14 cellular contexts compared by ENCODE assay signal in genomic region chr17:48526986-48527741, GRCh38. TPM values are rescaled to one million over a fixed set of nuclear protein-coding genes. Genes with fewer than 3 reads are reported as not detected.
DNase-seq lines count a peak whose midpoint lies in the region; ATAC-seq, FAIRE-seq and TF ChIP-seq lines count a peak whose summit lies in the region.
"Had no signal": no experiment of that assay in that cellular context is flagged by ENCODE, and none has a peak within 500 bp of the region (broad histone marks: within the 10 kb centered on the region; RNA-seq: fewer than 3 reads in every experiment).

No MANE protein-coding gene starts in this region.

- intact Hi-C loops in lower lobe of right lung (cut with DNase I) = no loop called here

- H2AK5ac ChIP-seq in H1 (ENCODE audit: low read depth, low read length) = no peak overlapping the region

- H3K4me1 Mint-ChIP-seq in activated naive CD4-positive, alpha-beta T cell treated with anti-CD3 and anti-CD28 coated beads, Interleukin-2, amount 50 U/mL, for 24 hours = peaks cover 9% of the 10 kb centered on the region

- H2BK20ac ChIP-seq in H1 (ENCODE audit: low read length) = 0 out of 2 replicates have a peak overlapping the region, but pooled peaks have one; percentile 48

- peaks cover 16% of the 10 kb centered on the region for H3K27me3 Mint-ChIP-seq in activated naive CD4-positive, alpha-beta T cell treated with anti-CD3 and anti-CD28 coated beads, Interleukin-2, amount 50 U/mL, for 24 hours

- H4K91ac ChIP-seq in H1 (replicated peaks; ENCODE audit: insufficient read length, low read length) = peak overlapping the region; percentile 32

- WGBS in H1 (ENCODE audit: extremely low coverage in 1 of 2, insufficient coverage in 1 of 2, insufficient read length in 1 of 2, insufficient replicate concordance in 2 of 2, low coverage in 1 of 2, low lambda C conversion rate in 2 of 2, missing lambda C conversion rate in 1 of 2), 2 experiments = 2% methylated on average over 27 of the region's 56 CpGs; no CpG with 5 or more reads in 1 of the 2 experiments

- peak overlapping the region; percentile 68; the same call in 1 of the 2 replicates for H2BK12ac ChIP-seq in H1 (ENCODE audit: low read depth, low read length)

- H3K9me3 ChIP-seq in H1 (ENCODE audit: insufficient read depth in 2 of 2, low read depth in 1 of 2, low read length in 1 of 2) (no peaks in the 10 kb centered on the region), lower lobe of right lung (no peaks in the 10 kb centered on the region)
- H3K9me3 ChIP-seq: prostate gland, tibial artery had no signal

- 0 out of 4 replicates have a peak, but pooled peaks of 1 of the 2 experiments have one; percentile 2 for TF ChIP-seq RAD21 in H1 (IDR thresholded peaks at IDR 0.05 in 1 of 2, conservative IDR thresholded peaks at IDR 0.05 in 1 of 2; ENCODE audit: low read depth in 2 of 2, low read length in 2 of 2)

- ATAC-seq in lower lobe of right lung = peak in 1 of 2 donors; percentile 25
- no peak for ATAC-seq in stimulated activated naive CD8-positive, alpha-beta T cell treated with anti-CD3 and anti-CD28 coated beads, Interleukin-15, Interleukin-2, amounts not matched to agents 100 U/mL and 50 U/mL, for 24 hours
- ATAC-seq in GM18517 (IDR thresholded peaks at IDR 0.05; ENCODE audit: unreplicated experiment) = no peak
- no peak for ATAC-seq in GM19035 (IDR thresholded peaks at IDR 0.05; ENCODE audit: unreplicated experiment)

- H3K4me3 Mint-ChIP-seq in activated naive CD4-positive, alpha-beta T cell treated with anti-CD3 and anti-CD28 coated beads, Interleukin-2, amount 50 U/mL, for 24 hours = peak overlapping the region; percentile 64

- H4K8ac ChIP-seq in H1 (ENCODE audit: extremely low read depth, insufficient read depth, low read length) = peak overlapping the region; percentile 25; the same call in 1 of the 2 replicates

- no peak overlapping the region; the same call in 1 of the 2 replicates for H3K18ac ChIP-seq in H1 (ENCODE audit: extremely low read depth, low read length)

- H2BK15ac ChIP-seq in H1 (ENCODE audit: low read length) = peak overlapping the region; percentile 46; the same call in 1 of the 2 replicates

- no peaks in the 10 kb centered on the region for H3K79me2 ChIP-seq in H1 (ENCODE audit: control insufficient read depth in 1 of 2, insufficient read depth in 2 of 2, low read length in 2 of 2)

- no peak overlapping the region for H4K5ac ChIP-seq in H1 (ENCODE audit: insufficient read length, low read depth, low read length)

- TF ChIP-seq CTCF in H1 (IDR thresholded peaks at IDR 0.05; ENCODE audit: control extremely low read depth in 1 of 3, insufficient read depth in 1 of 3, low read depth in 1 of 3, low read length in 3 of 3) (no peak), lower lobe of right lung (IDR thresholded peaks at IDR 0.05) (no peak)

- POLR2A ChIA-PET in H1 (lab: Charles Lee; ENCODE audit: partially characterized antibody) = interaction anchor here (0.9 kb wide), 1 partner anchor 13 kb away, joined by 3 read pairs; no protein-coding TSS in a partner anchor

- H2BK5ac ChIP-seq in H1 (ENCODE audit: low read depth, low read length) = peak overlapping the region; percentile 40; the same call in 1 of the 2 replicates

- H4K20me1 ChIP-seq in H1 (replicated peaks in 1 of 2; ENCODE audit: control insufficient read depth in 1 of 2, insufficient read depth in 2 of 2, low read length in 2 of 2) = peaks cover 6 to 11% of the 10 kb centered on the region in 2 experiments

- H2BK120ac ChIP-seq in H1 (replicated peaks; ENCODE audit: low read depth, low read length) = no peak overlapping the region

- TF ChIP-seq POLR2A in H1 (IDR thresholded peaks at IDR 0.05; ENCODE audit: control extremely low read depth in 1 of 2, low read depth in 2 of 2, low read length in 2 of 2) = no peak

- peaks cover 0 to 22% (median 10%) of the 10 kb centered on the region in 4 experiments; a peak in 6 of 7 replicates for H3K4me1 ChIP-seq in H1 (replicated peaks in 1 of 4; ENCODE audit: control insufficient read depth in 3 of 4, insufficient read depth in 4 of 4, low read length in 3 of 4)
- peaks cover 1% of the 10 kb centered on the region for H3K4me1 ChIP-seq in lower lobe of right lung
- H3K4me1 ChIP-seq: prostate gland had no signal

- H3K14ac ChIP-seq in H1 (ENCODE audit: insufficient read length) = no peak overlapping the region

- FAIRE-seq in H1 (lab: Jason Lieb, UNC) = no peak

- CTCF ChIA-PET in H1 (lab: Charles Lee; ENCODE audit: partially characterized antibody) = interaction anchor here (0.6 to 2.0 kb wide), 4 partner anchors 16 to 95 kb away, joined by 3 to 5 read pairs (median 4); no protein-coding TSS in a partner anchor

- peak overlapping the region; percentile 31 to 70 for H3K4me2 ChIP-seq in H1 (ENCODE audit: insufficient read depth in 1 of 2, low read depth in 2 of 2, low read length in 2 of 2)

- H3K27ac Mint-ChIP-seq in activated naive CD4-positive, alpha-beta T cell treated with anti-CD3 and anti-CD28 coated beads, Interleukin-2, amount 50 U/mL, for 24 hours = no peak overlapping the region

- peaks cover 5% of the 10 kb centered on the region; the same call in 1 of the 2 replicates for H3K23me2 ChIP-seq in H1 (ENCODE audit: low read depth, low read length)

- H3K4ac ChIP-seq in H1 (replicated peaks; ENCODE audit: insufficient read length, low read depth, low read length) = no peak overlapping the region

- H3K36me3 ChIP-seq in H1 (ENCODE audit: control insufficient read depth in 2 of 4, insufficient read depth in 4 of 4, low read length in 3 of 4) = no peaks in the 10 kb centered on the region
- H3K36me3 ChIP-seq in lower lobe of right lung = no peaks in the 10 kb centered on the region
- H3K36me3 ChIP-seq: prostate gland, tibial artery had no signal

- no peaks in the 10 kb centered on the region for H3K9me3 Mint-ChIP-seq in activated naive CD4-positive, alpha-beta T cell treated with anti-CD3 and anti-CD28 coated beads, Interleukin-2, amount 50 U/mL, for 24 hours

- H3K9ac ChIP-seq in H1 (replicated peaks in 1 of 4; ENCODE audit: extremely low read depth in 1 of 4, low read depth in 3 of 4, low read length in 3 of 4) = no peak overlapping the region

- no peak overlapping the region for H2AFZ ChIP-seq in H1 (ENCODE audit: low read length)

- no peak for DNase-seq in activated naive CD4-positive, alpha-beta T cell (lab: John Stamatoyannopoulos, UW)
- peak in 1 of 2 experiments; percentile 84 for DNase-seq in H1 (ENCODE audit: low read depth in 1 of 2, low spot score in 2 of 2)
- no peak for DNase-seq in lower lobe of right lung
- DNase-seq in stimulated activated naive CD8-positive, alpha-beta T cell treated with anti-CD3 and anti-CD28 coated beads, Interleukin-15, Interleukin-2, amounts not matched to agents 100 U/mL and 50 U/mL, for 24 hours = peak; percentile 40
- DNase-seq in SW 1271 (lab: John Stamatoyannopoulos, UW) = no peak
- DNase-seq: GOT3, head of caudate nucleus, midbrain, tibial artery had no signal

- no peak overlapping the region for H3K23ac ChIP-seq in H1 (ENCODE audit: insufficient read length)

- H3K27me3 ChIP-seq in H1 (replicated peaks in 1 of 4; ENCODE audit: control insufficient read depth in 3 of 4, extremely low read depth in 1 of 4, insufficient read depth in 3 of 4, low read length in 3 of 4) (peaks cover 78 to 100% (median 97%) of the 10 kb centered on the region in 4 experiments), lower lobe of right lung (ENCODE audit: low read depth) (peaks cover 55% of the 10 kb centered on the region)

- H3K56ac ChIP-seq in H1 (replicated peaks; ENCODE audit: insufficient read length, low read depth, low read length) = no peak overlapping the region

- no peaks in the 10 kb centered on the region for H3K79me1 ChIP-seq in H1 (ENCODE audit: low read depth, low read length)

- TF ChIP-seq EP300 in H1 (IDR thresholded peaks at IDR 0.05; ENCODE audit: borderline replicate concordance in 1 of 2, low read depth in 2 of 2, low read length in 2 of 2) = no peak; a peak in 1 of 3 replicates

- H3K4me3 ChIP-seq in H1 (ENCODE audit: extremely low read depth in 1 of 4, insufficient read depth in 2 of 4, low read depth in 3 of 4, low read length in 4 of 4) (peak overlapping the region in 2 of 4 experiments; percentile 1 to 54; a peak in 4 of 8 replicates), lower lobe of right lung (peak overlapping the region; percentile 25)
- H3K4me3 ChIP-seq: prostate gland, tibial artery had no signal

- no peaks in the 10 kb centered on the region for H3K36me3 Mint-ChIP-seq in activated naive CD4-positive, alpha-beta T cell treated with anti-CD3 and anti-CD28 coated beads, Interleukin-2, amount 50 U/mL, for 24 hours

- H3K27ac ChIP-seq in H1 (ENCODE audit: low read depth, low read length) (no peak overlapping the region), lower lobe of right lung (no peak overlapping the region)
- H3K27ac ChIP-seq: prostate gland, tibial artery had no signal

RNA-seq across cellular contexts. Expression of gene HOXB1, which starts 3.6 kb away (rescaled TPM):
- not detected in 2 replicates for total RNA-seq in H1 (2021; fragmentation: NEBNext Ultra II Directional; extraction: Animal tissue kit (Norgen Biotek cat#: 25700))
- polyA plus RNA-seq in H1 (2011; rRNA removed) = not detected in 2 replicates
- not detected for polyA plus RNA-seq in H1 (2011; cell fraction: cytosol; rRNA removed)
- not detected for polyA plus RNA-seq in H1 (2011; cell fraction: nucleus; rRNA removed)
- polyA plus RNA-seq in H1 (2012, experiment 1 of 2) = 0.10 TPM in 1 of 4 replicates, not detected in the others
- polyA plus RNA-seq in H1 (2012, experiment 2 of 2) = 0.08 TPM
- 0.06 TPM for polyA plus RNA-seq in H1 (2013, experiment 1 of 2)
- 0.09 TPM for polyA plus RNA-seq in H1 (2013, experiment 2 of 2)
- not detected in 2 replicates for polyA minus RNA-seq in H1 (2011; rRNA and poly(A)+ RNA removed)
- not detected for polyA minus RNA-seq in H1 (2011; cell fraction: cytosol; rRNA and poly(A)+ RNA removed)
- polyA minus RNA-seq in H1 (2011; cell fraction: nucleus; rRNA and poly(A)+ RNA removed) = not detected
- not detected for total RNA-seq in lower lobe of right lung
- total RNA-seq: prostate gland had no signal
- polyA plus RNA-seq: AG04450 had no signal

RNA-seq across cellular contexts. Expression of gene HOXB2, which starts 17.7 kb away (rescaled TPM):
- total RNA-seq in H1 (2021; fragmentation: NEBNext Ultra II Directional; extraction: Animal tissue kit (Norgen Biotek cat#: 25700)) = not detected in 2 replicates
- polyA plus RNA-seq in H1 (2011; rRNA removed) = not detected in 2 replicates
- polyA plus RNA-seq in H1 (2011; cell fraction: cytosol; rRNA removed) = not detected
- not detected for polyA plus RNA-seq in H1 (2011; cell fraction: nucleus; rRNA removed)
- not detected in 4 replicates for polyA plus RNA-seq in H1 (2012, experiment 1 of 2)
- not detected for polyA plus RNA-seq in H1 (2012, experiment 2 of 2)
- not detected for polyA plus RNA-seq in H1 (2013, experiment 1 of 2)
- not detected for polyA plus RNA-seq in H1 (2013, experiment 2 of 2)
- polyA minus RNA-seq in H1 (2011; rRNA and poly(A)+ RNA removed) = not detected in 2 replicates
- not detected for polyA minus RNA-seq in H1 (2011; cell fraction: cytosol; rRNA and poly(A)+ RNA removed)
- polyA minus RNA-seq in H1 (2011; cell fraction: nucleus; rRNA and poly(A)+ RNA removed) = 0.90 TPM
- total RNA-seq in lower lobe of right lung = 5.6 TPM

RNA-seq across cellular contexts. Expression of gene HOXB4, which starts 51.0 kb away (rescaled TPM):
- total RNA-seq in H1 (2021; fragmentation: NEBNext Ultra II Directional; extraction: Animal tissue kit (Norgen Biotek cat#: 25700)) = not detected in 2 replicates
- not detected in 2 replicates for polyA plus RNA-seq in H1 (2011; rRNA removed)
- not detected for polyA plus RNA-seq in H1 (2011; cell fraction: cytosol; rRNA removed)
- polyA plus RNA-seq in H1 (2011; cell fraction: nucleus; rRNA removed) = not detected
- polyA plus RNA-seq in H1 (2012, experiment 1 of 2) = not detected in 4 replicates
- not detected for polyA plus RNA-seq in H1 (2012, experiment 2 of 2)
- polyA plus RNA-seq in H1 (2013, experiment 1 of 2) = not detected
- polyA plus RNA-seq in H1 (2013, experiment 2 of 2) = not detected
- not detected in 2 replicates for polyA minus RNA-seq in H1 (2011; rRNA and poly(A)+ RNA removed)
- not detected for polyA minus RNA-seq in H1 (2011; cell fraction: cytosol; rRNA and poly(A)+ RNA removed)
- not detected for polyA minus RNA-seq in H1 (2011; cell fraction: nucleus; rRNA and poly(A)+ RNA removed)
- 5.8 TPM for total RNA-seq in lower lobe of right lung
